12 cellular contexts compared by ENCODE assay signal in the genomic region with DNA sequence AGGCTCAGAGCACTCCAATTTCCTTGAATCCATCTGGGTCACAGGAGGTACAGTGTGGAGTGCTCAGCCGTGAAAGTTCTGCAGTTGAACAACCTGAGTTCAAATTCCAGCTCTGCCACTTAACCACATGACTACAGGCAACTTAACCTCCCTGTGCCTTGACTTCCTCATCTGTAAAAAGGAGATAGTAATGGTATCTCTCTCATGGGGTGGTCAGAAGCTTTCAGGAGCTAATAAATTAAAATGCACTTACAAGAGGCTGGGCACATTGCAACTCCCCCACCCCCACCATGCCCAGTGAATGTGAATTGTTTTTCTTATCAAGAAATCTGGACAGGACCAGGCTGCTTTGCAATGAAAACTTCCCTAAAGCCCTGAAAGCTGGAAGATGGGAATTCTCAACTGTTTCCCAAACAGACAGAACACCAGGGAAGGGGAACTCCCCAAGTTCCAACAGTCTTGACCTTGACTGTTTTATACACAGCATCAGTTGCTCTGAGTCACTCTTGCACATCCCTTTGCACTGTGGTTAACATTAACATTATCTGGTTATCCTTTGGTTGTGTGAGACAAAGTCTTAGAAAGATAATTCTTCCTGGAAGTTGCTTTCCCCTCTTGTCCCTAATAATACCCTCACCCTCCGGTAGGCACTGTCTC.
A peak's percentile ranks its signal among the peaks of the same experiment; 100 is the strongest.
DNase-seq lines count a peak whose midpoint lies in the region; ATAC-seq, FAIRE-seq and TF ChIP-seq lines count a peak whose summit lies in the region.
"Had no signal": no experiment of that assay in that cellular context is flagged by ENCODE, and none has a peak within 500 bp of the region (broad histone marks: within the 10 kb centered on the region; RNA-seq: fewer than 3 reads in every experiment).

No MANE protein-coding gene starts in this region.

- H3K27me3 ChIP-seq in SJSA1 (replicated peaks) (no peaks in the 10 kb centered on the region), pancreas (no peaks in the 10 kb centered on the region)

- FAIRE-seq in pancreas (lab: Jason Lieb, UNC), result no peak

- H3K27me3 Mint-ChIP-seq in CD14-positive monocyte (ENCODE audit: low read depth in 3 of 3), result peaks cover 0 to 1% (median 1%) of the 10 kb centered on the region in 3 donors
- H3K27me3 Mint-ChIP-seq in effector memory CD8-positive, alpha-beta T cell, result no peaks in the 10 kb centered on the region
- H3K27me3 Mint-ChIP-seq: CD4-positive, alpha-beta T cell had no signal

- DNase-seq in CD14-positive monocyte (ENCODE audit: low spot score) (no peak), SJSA1 (ENCODE audit: low read depth in 1 of 2, low spot score in 2 of 2) (peak; percentile 56 to 69), pancreas (no peak), erythroblast (lab: John Stamatoyannopoulos, UW) (no peak), NCI-H1694 (lab: John Stamatoyannopoulos, UW) (no peak)
- DNase-seq in effector memory CD8-positive, alpha-beta T cell, result no peak
- DNase-seq: CD4-positive, alpha-beta T cell; NCI-H1694 treated with DMSO at 0.1 percent for 48 hours; SHP77 had no signal

- peak overlapping the region in 4 of 7 donors; percentile 31 to 81 (median 58) for H3K27ac Mint-ChIP-seq in CD14-positive monocyte
- H3K27ac Mint-ChIP-seq in effector memory CD8-positive, alpha-beta T cell, result peak overlapping the region in 1 of 2 donors; percentile 20
- H3K27ac Mint-ChIP-seq: CD4-positive, alpha-beta T cell; GM23338 had no signal

- no peak overlapping the region for H3K4me3 Mint-ChIP-seq in CD14-positive monocyte
- H3K4me3 Mint-ChIP-seq in effector memory CD8-positive, alpha-beta T cell, result no peak overlapping the region
- H3K4me3 Mint-ChIP-seq: CD4-positive, alpha-beta T cell; GM23338 had no signal

- ATAC-seq in effector memory CD8-positive, alpha-beta T cell (replicated peaks), result peak; percentile 58
- peak in 3 of 4 donors; percentile 43 to 71 (median 70) for ATAC-seq in pancreas
- no peak for ATAC-seq in HG03025 (IDR thresholded peaks at IDR 0.05; ENCODE audit: low FRiP score, unreplicated experiment)
- no peak for ATAC-seq in HG02642 (IDR thresholded peaks at IDR 0.05; ENCODE audit: poor library complexity, unreplicated experiment)
- ATAC-seq: GM23338 had no signal

- H3K36me3 ChIP-seq in SJSA1 (no peaks in the 10 kb centered on the region), pancreas (peaks cover 0 to 7% (median 0%) of the 10 kb centered on the region in 3 donors)

- H3K9me3 Mint-ChIP-seq in CD14-positive monocyte, result peaks cover 0 to 3% (median 0%) of the 10 kb centered on the region in 7 donors
- no peaks in the 10 kb centered on the region for H3K9me3 Mint-ChIP-seq in effector memory CD8-positive, alpha-beta T cell
- H3K9me3 Mint-ChIP-seq: GM23338 had no signal

- no peak overlapping the region for H3K4me3 ChIP-seq in SJSA1
- H3K4me3 ChIP-seq in pancreas, result no peak overlapping the region
- H3K4me3 ChIP-seq: GM23338 had no signal

- no peaks in the 10 kb centered on the region for H3K36me3 Mint-ChIP-seq in CD14-positive monocyte
- H3K36me3 Mint-ChIP-seq in effector memory CD8-positive, alpha-beta T cell (ENCODE audit: insufficient read depth), result peaks cover 4% of the 10 kb centered on the region

- H3K4me1 Mint-ChIP-seq in CD14-positive monocyte, result peaks cover 17% of the 10 kb centered on the region
- peaks cover 4 to 6% of the 10 kb centered on the region in 2 donors for H3K4me1 Mint-ChIP-seq in effector memory CD8-positive, alpha-beta T cell (ENCODE audit: low read depth in 2 of 2)
- H3K4me1 Mint-ChIP-seq: GM23338 had no signal

- H3K27ac ChIP-seq in SJSA1 (peak overlapping the region; percentile 62), pancreas (no peak overlapping the region)

- no peak for TF ChIP-seq POLR2A in erythroblast (IDR thresholded peaks at IDR 0.05; ENCODE audit: low read length)

- H3K4me1 ChIP-seq in SJSA1 (replicated peaks) (peaks cover 17% of the 10 kb centered on the region), pancreas (peaks cover 0 to 11% (median 6%) of the 10 kb centered on the region in 3 donors)

- WGBS in pancreas, 2 donors, result 80 to 85% methylated on average over 2 of the region's 2 CpGs

- no peak for TF ChIP-seq CTCF in CD14-positive monocyte (IDR thresholded peaks at IDR 0.05)
- TF ChIP-seq CTCF in pancreas (IDR thresholded peaks at IDR 0.05), result no peak

- intact Hi-C loops in CD14-positive monocyte (cut with micrococcal nuclease), result no loop called here
- intact Hi-C loops in pancreas (cut with DNase I), result no loop called here

- H3K9me3 ChIP-seq in SJSA1 (replicated peaks) (no peaks in the 10 kb centered on the region), pancreas (no peaks in the 10 kb centered on the region)

Comparison
In these comparisons a context has a peak if more than half of its experiments do, and no peak if none do; other contexts are left out.
1. DNase-seq: peak in SJSA1 (2 of 2); none in CD14-positive monocyte (single experiment), effector memory CD8-positive, alpha-beta T cell (0 of 3), pancreas (0 of 6), erythroblast (0 of 2) and NCI-H1694 (single experiment).
2. ATAC-seq: peak in effector memory CD8-positive, alpha-beta T cell (single experiment) and pancreas (3 of 4); none in HG03025 (single experiment) and HG02642 (single experiment).